Comparison of ENCODE assay signal across 14 cellular contexts in the genomic region with DNA sequence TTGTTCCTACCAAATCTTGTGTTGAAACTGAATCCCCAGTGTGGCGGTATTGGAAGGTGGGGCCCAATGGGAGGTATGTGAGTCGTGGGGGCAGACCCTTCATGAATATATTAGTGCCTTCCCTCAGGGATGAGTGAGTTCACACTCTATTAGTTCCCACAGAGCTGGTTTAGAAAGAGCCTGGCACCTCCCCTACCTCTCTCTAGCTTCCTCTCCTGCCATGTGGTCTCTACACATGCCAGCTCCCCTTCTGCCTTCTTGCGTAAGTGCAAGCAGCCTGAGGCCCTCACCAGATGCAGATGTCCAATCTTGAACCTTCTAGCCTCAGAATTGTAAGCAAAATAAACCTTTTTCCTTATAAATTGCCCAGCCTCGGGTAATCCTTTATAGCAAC.
DNase-seq lines count a peak whose midpoint lies in the region; ATAC-seq, FAIRE-seq and TF ChIP-seq lines count a peak whose summit lies in the region.
"Had no signal": no experiment of that assay in that cellular context is flagged by ENCODE, and none has a peak within 500 bp of the region (broad histone marks: within the 10 kb centered on the region; RNA-seq: fewer than 3 reads in every experiment).

No MANE protein-coding gene starts in this region.

- H3K4me1 ChIP-seq in subcutaneous abdominal adipose tissue (ENCODE audit: control insufficient read depth in 5 of 5, insufficient read depth in 5 of 5, low read length in 5 of 5) = peaks cover 0 to 3% (median 0%) of the 10 kb centered on the region in 5 donors

- peak; percentile 25 to 36 for DNase-seq in Kasumi-1 (lab: John Stamatoyannopoulos, UW)
- peak; percentile 75 for DNase-seq in SK-MEL-5 (ENCODE audit: low read depth, low spot score)
- peak; percentile 42 for DNase-seq in fibroblast of the aortic adventitia (ENCODE audit: low read depth)
- no peak for DNase-seq in NCI-H1105 treated with DMSO at 0.1 percent for 48 hours (lab: John Stamatoyannopoulos, UW)
- DNase-seq in GM19239 (ENCODE audit: insufficient read length, low spot score) = no peak
- DNase-seq: activated CD4-positive, CD25-positive, alpha-beta regulatory T cell; activated gamma-delta T cell; DMS79 treated with DMSO at 0.1 percent for 48 hours; NCI-H1092 had no signal

- no peak for TF ChIP-seq CTCF in fibroblast of the aortic adventitia (IDR thresholded peaks at IDR 0.05; ENCODE audit: insufficient read depth, low read length)

- H3K27ac ChIP-seq in subcutaneous abdominal adipose tissue (ENCODE audit: low read depth, low read length) = peak overlapping the region; percentile 13
- H3K27ac ChIP-seq: neutrophil had no signal

- no peak for FAIRE-seq in GM19239 (lab: Jason Lieb, UNC)

- no peaks in the 10 kb centered on the region for H3K36me3 ChIP-seq in subcutaneous abdominal adipose tissue (ENCODE audit: control insufficient read depth in 5 of 5, insufficient read depth in 5 of 5, low read length in 5 of 5)
- H3K36me3 ChIP-seq: HAP-1, neutrophil had no signal

- no peak overlapping the region for H3K9ac ChIP-seq in subcutaneous abdominal adipose tissue (ENCODE audit: low read length in 5 of 5)

- no peaks in the 10 kb centered on the region for H3K9me3 ChIP-seq in subcutaneous abdominal adipose tissue (ENCODE audit: control insufficient read depth in 5 of 5, low read length in 5 of 5)
- H3K9me3 ChIP-seq: HAP-1, neutrophil had no signal

- in situ Hi-C loops in SK-MEL-5 (cut with HindIII; ENCODE audit: low pct_unique_long_range_greater_than_20kb, low sequenced_read_pairs) = no loop called here

- H3K4me3 ChIP-seq in fibroblast of the aortic adventitia (ENCODE audit: low read depth, low read length) (no peak overlapping the region), subcutaneous abdominal adipose tissue (ENCODE audit: low read depth in 1 of 5, low read length in 5 of 5) (no peak overlapping the region)
- H3K4me3 ChIP-seq: dorsolateral prefrontal cortex, HAP-1 had no signal

- ATAC-seq in GM18519 (IDR thresholded peaks at IDR 0.05; ENCODE audit: low FRiP score, unreplicated experiment) = no peak

- no peaks in the 10 kb centered on the region for H3K27me3 ChIP-seq in subcutaneous abdominal adipose tissue (ENCODE audit: control insufficient read depth in 5 of 5, insufficient read depth in 4 of 5, low read length in 5 of 5)
- H3K27me3 ChIP-seq: dorsolateral prefrontal cortex, neutrophil had no signal

Comparison
In these comparisons a context has a peak if more than half of its experiments do, and no peak if none do; other contexts are left out.
1. DNase-seq: peak in Kasumi-1 (2 of 2), SK-MEL-5 (single experiment) and fibroblast of the aortic adventitia (single experiment); none in NCI-H1105 treated with DMSO at 0.1 percent for 48 hours (single experiment) and GM19239 (single experiment).